Comparison of ENCODE assay signal across 18 cellular contexts in the genomic region with DNA sequence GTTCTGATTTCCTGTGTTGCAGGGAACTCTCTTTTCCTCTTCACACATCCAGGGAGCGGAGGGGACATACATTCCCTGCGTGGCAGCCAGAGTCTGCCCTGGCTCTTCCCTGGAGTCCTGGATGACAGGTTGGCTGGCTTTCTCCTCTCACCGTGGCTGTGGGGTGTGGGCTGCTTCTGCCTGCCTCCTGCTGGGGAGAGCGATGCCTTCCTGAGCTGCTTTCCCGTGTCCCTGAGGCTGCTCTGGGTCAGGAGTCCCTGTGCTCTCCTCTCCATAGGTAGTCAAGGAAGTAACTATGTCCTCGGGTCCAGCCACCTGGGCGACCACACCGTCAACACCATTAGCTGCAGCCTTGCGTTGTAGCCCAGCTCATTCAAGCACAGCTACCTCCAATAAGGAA.
"Had no signal": no experiment of that assay in that cellular context is flagged by ENCODE, and none has a peak within 500 bp of the region (broad histone marks: within the 10 kb centered on the region; RNA-seq: fewer than 3 reads in every experiment).

No MANE protein-coding gene starts in this region.

- H3K27ac ChIP-seq: body of pancreas, dorsolateral prefrontal cortex, gastrocnemius medialis, lower lobe of right lung, parathyroid adenoma, thoracic aorta, upper lobe of left lung had no signal

- ATAC-seq: activated CD8-positive, alpha-beta memory T cell treated with anti-CD3 and anti-CD28 coated beads, Interleukin-2, amount 10 ng/mL, durations not matched to agents 7 days and 5 days; body of pancreas; gastrocnemius medialis; natural killer cell treated with Interleukin-12 subunit alpha and Interleukin-12 subunit beta and Interleukin-15 and Interleukin-18, amount 100 ng/mL, for 72 hours; stimulated activated naive B cell treated with anti-CD40 and anti-IgM and Interleukin-4, amounts not matched to agents 10 μg/mL and 1 μg/mL and 100 μg/mL, for 72 hours had no signal

- H3K36me3 ChIP-seq: gastrocnemius medialis, lower lobe of right lung, thoracic aorta, upper lobe of left lung had no signal

- H3K9me3 ChIP-seq: body of pancreas, gastrocnemius medialis, lower lobe of right lung, thoracic aorta, upper lobe of left lung had no signal

- H3K27me3 Mint-ChIP-seq: activated CD8-positive, alpha-beta memory T cell treated with anti-CD3 and anti-CD28 coated beads, Interleukin-2, amount 10 ng/mL, durations not matched to agents 7 days and 5 days had no signal

- H3K9me3 Mint-ChIP-seq: activated B cell treated with CpG ODN at 0.5 μM for 24 hours; activated CD4-positive, alpha-beta memory T cell treated with anti-CD3 and anti-CD28 coated beads, Interleukin-2, amount 10 ng/mL, durations not matched to agents 7 days and 5 days; activated T-helper 2 cell treated with anti-CD3 and anti-CD28 coated beads, Interferon-gamma antibody, Interleukin-2, Interleukin-4, amounts not matched to agents 10 μg/mL and 5 μg/mL and 100 μg/mL, durations not matched to agents 14 hours and 24 hours and 36 hours; natural killer cell treated with Interleukin-12 subunit alpha and Interleukin-12 subunit beta and Interleukin-15 and Interleukin-18, amount 100 ng/mL, for 72 hours had no signal

- H2AFZ ChIP-seq: parathyroid adenoma had no signal

- DNase-seq: activated B cell treated with CpG ODN at 0.5 μM for 24 hours; activated CD4-positive, alpha-beta memory T cell treated with anti-CD3 and anti-CD28 coated beads, Interleukin-2, amount 10 ng/mL, durations not matched to agents 7 days and 5 days; activated CD4-positive, alpha-beta T cell treated with anti-CD3 and anti-CD28 coated beads for 4 hours; activated CD8-positive, alpha-beta memory T cell treated with anti-CD3 and anti-CD28 coated beads, Interleukin-2, amount 10 ng/mL, durations not matched to agents 7 days and 5 days; activated naive CD4-positive, alpha-beta T cell treated with Interleukin-2 at 50 U/mL for 16 hours; body of pancreas; central memory CD4-positive, alpha-beta T cell; dorsolateral prefrontal cortex; gastrocnemius medialis; head of caudate nucleus; lower lobe of right lung; stimulated activated naive B cell treated with anti-CD40 and anti-IgM and Interleukin-4, amounts not matched to agents 10 μg/mL and 1 μg/mL and 100 μg/mL, for 72 hours; SW 1271 had no signal

- H3K4me1 ChIP-seq: body of pancreas, gastrocnemius medialis, parathyroid adenoma had no signal

- H3K4me1 Mint-ChIP-seq: activated CD4-positive, alpha-beta memory T cell treated with anti-CD3 and anti-CD28 coated beads, Interleukin-2, amount 10 ng/mL, durations not matched to agents 7 days and 5 days; activated CD8-positive, alpha-beta memory T cell treated with anti-CD3 and anti-CD28 coated beads, Interleukin-2, amount 10 ng/mL, durations not matched to agents 7 days and 5 days had no signal

- H3K4me3 ChIP-seq: body of pancreas, dorsolateral prefrontal cortex, gastrocnemius medialis, lower lobe of right lung, thoracic aorta, upper lobe of left lung had no signal

- H3K27ac Mint-ChIP-seq: activated B cell treated with CpG ODN at 0.5 μM for 24 hours; activated CD4-positive, alpha-beta memory T cell treated with anti-CD3 and anti-CD28 coated beads, Interleukin-2, amount 10 ng/mL, durations not matched to agents 7 days and 5 days; activated CD8-positive, alpha-beta memory T cell treated with anti-CD3 and anti-CD28 coated beads, Interleukin-2, amount 10 ng/mL, durations not matched to agents 7 days and 5 days; activated T-helper 2 cell treated with anti-CD3 and anti-CD28 coated beads, Interferon-gamma antibody, Interleukin-2, Interleukin-4, amounts not matched to agents 10 μg/mL and 5 μg/mL and 100 μg/mL, durations not matched to agents 14 hours and 24 hours and 36 hours; natural killer cell treated with Interleukin-12 subunit alpha and Interleukin-12 subunit beta and Interleukin-15 and Interleukin-18, amount 100 ng/mL, for 72 hours; stimulated activated naive B cell treated with anti-CD40 and anti-IgM and Interleukin-4, amounts not matched to agents 10 μg/mL and 1 μg/mL and 100 μg/mL, for 72 hours had no signal

- H3K4me3 Mint-ChIP-seq: activated B cell treated with CpG ODN at 0.5 μM for 24 hours; activated CD4-positive, alpha-beta memory T cell treated with anti-CD3 and anti-CD28 coated beads, Interleukin-2, amount 10 ng/mL, durations not matched to agents 7 days and 5 days; activated CD8-positive, alpha-beta memory T cell treated with anti-CD3 and anti-CD28 coated beads, Interleukin-2, amount 10 ng/mL, durations not matched to agents 7 days and 5 days; natural killer cell treated with Interleukin-12 subunit alpha and Interleukin-12 subunit beta and Interleukin-15 and Interleukin-18, amount 100 ng/mL, for 72 hours; stimulated activated naive B cell treated with anti-CD40 and anti-IgM and Interleukin-4, amounts not matched to agents 10 μg/mL and 1 μg/mL and 100 μg/mL, for 72 hours had no signal

- H3K36me3 Mint-ChIP-seq: activated CD8-positive, alpha-beta memory T cell treated with anti-CD3 and anti-CD28 coated beads, Interleukin-2, amount 10 ng/mL, durations not matched to agents 7 days and 5 days; natural killer cell treated with Interleukin-12 subunit alpha and Interleukin-12 subunit beta and Interleukin-15 and Interleukin-18, amount 100 ng/mL, for 72 hours; stimulated activated naive B cell treated with anti-CD40 and anti-IgM and Interleukin-4, amounts not matched to agents 10 μg/mL and 1 μg/mL and 100 μg/mL, for 72 hours had no signal

- H3K79me2 ChIP-seq: parathyroid adenoma had no signal

- H3K9ac ChIP-seq: parathyroid adenoma had no signal

- H3K27me3 ChIP-seq: body of pancreas, dorsolateral prefrontal cortex, gastrocnemius medialis, upper lobe of left lung had no signal
